ENCODE assay signal across 8 cellular contexts in genomic region chr2:86037141-86037794, GRCh38.
DNase-seq lines count a peak whose midpoint lies in the region; ATAC-seq lines count a peak whose summit lies in the region.

No MANE protein-coding gene starts in this region.

- H3K27ac Mint-ChIP-seq in effector memory CD8-positive, alpha-beta T cell: peak overlapping the region; percentile 98 to 99

- no peaks in the 10 kb centered on the region for H3K27me3 ChIP-seq in thymus (ENCODE audit: control insufficient read depth, insufficient read depth)

- H3K4me3 ChIP-seq in thymus (ENCODE audit: low read length): peak overlapping the region; percentile 21

- H3K36me3 ChIP-seq in thymus (ENCODE audit: control insufficient read depth, insufficient read depth): peaks cover 12% of the 10 kb centered on the region

- WGBS in thymus: 15% methylated on average over 12 of the region's 12 CpGs

- DNase-seq in LHCN-M2 (ENCODE audit: low read depth) (peak; percentile 88), myocyte (ENCODE audit: low read depth) (peak; percentile 95), globus pallidus (ENCODE audit: low spot score) (no peak), superior temporal gyrus (ENCODE audit: extremely low spot score) (no peak)
- DNase-seq in activated CD4-positive, alpha-beta T cell treated with anti-CD3 and anti-CD28 coated beads, Interleukin-2, amount 50 U/mL, for 4 hours: peak; percentile 39 to 48
- peak; percentile 31 to 47 (median 35) for DNase-seq in effector memory CD8-positive, alpha-beta T cell

- peak overlapping the region; percentile 89 for H3K27ac ChIP-seq in thymus (ENCODE audit: low read depth)

- ATAC-seq in effector memory CD8-positive, alpha-beta T cell (replicated peaks): peak; percentile 12
- ATAC-seq in HG03469 (IDR thresholded peaks at IDR 0.05; ENCODE audit: unreplicated experiment): no peak

- no peaks in the 10 kb centered on the region for H3K9me3 Mint-ChIP-seq in effector memory CD8-positive, alpha-beta T cell

- peaks cover 59 to 61% of the 10 kb centered on the region in 2 donors for H3K4me1 Mint-ChIP-seq in effector memory CD8-positive, alpha-beta T cell (ENCODE audit: low read depth in 2 of 2)

- H3K4me1 ChIP-seq in thymus (ENCODE audit: control insufficient read depth, insufficient read depth, low read length): peaks cover 89% of the 10 kb centered on the region

- peaks cover 53% of the 10 kb centered on the region for H3K36me3 Mint-ChIP-seq in effector memory CD8-positive, alpha-beta T cell (ENCODE audit: insufficient read depth)

- no peaks in the 10 kb centered on the region for H3K9me3 ChIP-seq in thymus (ENCODE audit: control insufficient read depth)

- H3K4me3 Mint-ChIP-seq in effector memory CD8-positive, alpha-beta T cell: peak overlapping the region; percentile 79 to 83

- no peaks in the 10 kb centered on the region for H3K27me3 Mint-ChIP-seq in effector memory CD8-positive, alpha-beta T cell

Comparison
In these comparisons a context has a peak if more than half of its experiments do, and no peak if none do; other contexts are left out.
1. DNase-seq: peak in LHCN-M2 (single experiment), activated CD4-positive, alpha-beta T cell treated with anti-CD3 and anti-CD28 coated beads, Interleukin-2, amount 50 U/mL, for 4 hours (2 of 2), effector memory CD8-positive, alpha-beta T cell (3 of 3) and myocyte (single experiment); none in globus pallidus (single experiment) and superior temporal gyrus (single experiment).